Comparison of ENCODE assay signal across 14 cellular contexts in genomic region chr14:24984846-24985589, GRCh38.
DNase-seq lines count a peak whose midpoint lies in the region; ATAC-seq and TF ChIP-seq lines count a peak whose summit lies in the region.
"Had no signal": no experiment of that assay in that cellular context is flagged by ENCODE, and none has a peak within 500 bp of the region (broad histone marks: within the 10 kb centered on the region; RNA-seq: fewer than 3 reads in every experiment).

No MANE protein-coding gene starts in this region.

- peak overlapping the region in 1 of 2 donors; percentile 16 for H3K9ac ChIP-seq in colonic mucosa (ENCODE audit: low read depth in 2 of 2, low read length in 2 of 2)

- POLR2A ChIA-PET in HEK293 (lab: Yijun Ruan, JAX) = no interaction called here

- peaks cover 28% of the 10 kb centered on the region for H3K4me1 ChIP-seq in HEK293 (ENCODE audit: control insufficient read depth, insufficient read depth, low read length)
- peaks cover 11% of the 10 kb centered on the region for H3K4me1 ChIP-seq in colonic mucosa
- peaks cover 0 to 38% (median 36%) of the 10 kb centered on the region in 4 donors for H3K4me1 ChIP-seq in sigmoid colon

- 19 to 46% methylated on average over 6 of the region's 6 CpGs for WGBS in sigmoid colon, 2 donors

- ATAC-seq in GM19467 (IDR thresholded peaks at IDR 0.05; ENCODE audit: unreplicated experiment) (no peak), left lobe of liver (no peak)
- ATAC-seq: CD8-positive, alpha-beta T cell; effector memory CD8-positive, alpha-beta T cell had no signal

- TF ChIP-seq CTCF in HEK293 (tag by site-specific recombination; IDR thresholded peaks at IDR 0.05) (no peak), colonic mucosa (IDR thresholded peaks at IDR 0.05) (no peak), sigmoid colon (IDR thresholded peaks at IDR 0.05) (no peak)

- CTCF ChIA-PET in HEK293 (lab: Yijun Ruan, JAX) = interaction anchor here (0.7 to 1.5 kb wide), 3 partner anchors 57 to 148 kb away, joined by 3 read pairs; no protein-coding TSS in a partner anchor

- H3K36me3 ChIP-seq in HEK293 (ENCODE audit: control insufficient read depth in 2 of 2, insufficient read depth in 1 of 2, low read length in 2 of 2) (peaks cover 0 to 2% of the 10 kb centered on the region in 2 experiments; a peak in 1 of 3 replicates), colonic mucosa (no peaks in the 10 kb centered on the region), sigmoid colon (no peaks in the 10 kb centered on the region)

- H3K4me3 ChIP-seq in HEK293 (ENCODE audit: low read depth, low read length) (no peak overlapping the region), colonic mucosa (no peak overlapping the region), sigmoid colon (no peak overlapping the region)

- intact Hi-C loops in colonic mucosa (cut with DNase I) (loop anchor here (5.0 kb wide), 1 partner anchor 47 kb away; no protein-coding TSS in a partner anchor), sigmoid colon (cut with DNase I) (no loop called here)

- no peak for TF ChIP-seq POLR2A in sigmoid colon (IDR thresholded peaks at IDR 0.05)

- H3K27me3 ChIP-seq in colonic mucosa (no peaks in the 10 kb centered on the region), sigmoid colon (no peaks in the 10 kb centered on the region)

- H3K27ac ChIP-seq in HEK293 (ENCODE audit: extremely low read depth, low read depth, low read length) = peak overlapping the region; percentile 64
- H3K27ac ChIP-seq in colonic mucosa = peak overlapping the region; percentile 51
- H3K27ac ChIP-seq in sigmoid colon = peak overlapping the region in 3 of 4 donors; percentile 44 to 55 (median 51)

- peak; percentile 25 to 78 for DNase-seq in NCI-H2081 (lab: John Stamatoyannopoulos, UW)
- peak; percentile 88 for DNase-seq in colonic mucosa
- DNase-seq in sigmoid colon = peak; percentile 78
- no peak for DNase-seq in islet precursor cell
- no peak for DNase-seq in inferior parietal cortex (ENCODE audit: extremely low spot score)
- no peak for DNase-seq in left lobe of liver (ENCODE audit: low spot score)
- DNase-seq: activated CD4-positive, alpha-beta T cell treated with anti-CD3 and anti-CD28 coated beads, Interleukin-2, amount 10 ng/mL, durations not matched to agents 7 days and 5 days; CD8-positive, alpha-beta T cell; effector memory CD8-positive, alpha-beta T cell; GOT3; head of caudate nucleus; NCI-H524 treated with DMSO at 0.1 percent for 48 hours had no signal

- no peaks in the 10 kb centered on the region for H3K9me3 ChIP-seq in HEK293 (ENCODE audit: control insufficient read depth, insufficient read depth, low read depth, low read length)
- H3K9me3 ChIP-seq in colonic mucosa = no peaks in the 10 kb centered on the region
- H3K9me3 ChIP-seq in sigmoid colon = no peaks in the 10 kb centered on the region

- TF ChIP-seq EP300 in sigmoid colon (IDR thresholded peaks at IDR 0.05) = no peak

TF ChIP-seq in HEK293, 187 proteins besides CTCF, POLR2A, EP300 and RAD21 (continues in another document):
- TF ChIP-seq ZFP3 (tag by site-specific recombination; IDR thresholded peaks at IDR 0.05; ENCODE audit: low read depth) (no peak), SCRT1 (tag by site-specific recombination; IDR thresholded peaks at IDR 0.05; ENCODE audit: borderline replicate concordance) (peak; percentile 46; the same call in 1 of the 2 replicates), ZNF629 (tag by site-specific recombination; IDR thresholded peaks at IDR 0.05) (peak; percentile 52; the same call in 1 of the 2 replicates), SALL2 (tag by site-specific recombination; IDR thresholded peaks at IDR 0.05; ENCODE audit: borderline replicate concordance) (no peak), ZNF518A (tag by site-specific recombination; conservative IDR thresholded peaks at IDR 0.05; ENCODE audit: low read depth) (peak; percentile 66), SCRT2 (tag by site-specific recombination; IDR thresholded peaks at IDR 0.05) (peak; percentile 78), ZNF600 (tag by site-specific recombination; IDR thresholded peaks at IDR 0.05) (no peak), PRDM10 (tag by site-specific recombination; IDR thresholded peaks at IDR 0.05) (peak; percentile 46; the same call in 1 of the 2 replicates), EGR2 (tag by site-specific recombination; IDR thresholded peaks at IDR 0.05; ENCODE audit: low read depth) (no peak), ZNF514 (tag by site-specific recombination; IDR thresholded peaks at IDR 0.05) (no peak), FEZF1 (tag by site-specific recombination; IDR thresholded peaks at IDR 0.05) (0 out of 2 replicates have a peak, but pooled peaks have one; percentile 22), OSR2 (tag by site-specific recombination; IDR thresholded peaks at IDR 0.05) (peak; percentile 77), ZNF747 (tag by site-specific recombination; IDR thresholded peaks at IDR 0.05) (no peak), ZNF398 (tag by site-specific recombination; IDR thresholded peaks at IDR 0.05) (peak; percentile 52; the same call in 1 of the 2 replicates), ZNF596 (tag by site-specific recombination; IDR thresholded peaks at IDR 0.05) (no peak)

Comparison
In these comparisons a context has a peak if more than half of its experiments do, and no peak if none do; other contexts are left out.
1. DNase-seq: peak in NCI-H2081 (2 of 2), colonic mucosa (single experiment) and sigmoid colon (single experiment); none in islet precursor cell (single experiment), inferior parietal cortex (single experiment) and left lobe of liver (single experiment).
2. Peak in every context shown above with its lines, with median percentiles within 50 percentile points of each other: H3K27ac ChIP-seq.